Comparison of ENCODE assay signal across 10 cellular contexts in the genomic region with DNA sequence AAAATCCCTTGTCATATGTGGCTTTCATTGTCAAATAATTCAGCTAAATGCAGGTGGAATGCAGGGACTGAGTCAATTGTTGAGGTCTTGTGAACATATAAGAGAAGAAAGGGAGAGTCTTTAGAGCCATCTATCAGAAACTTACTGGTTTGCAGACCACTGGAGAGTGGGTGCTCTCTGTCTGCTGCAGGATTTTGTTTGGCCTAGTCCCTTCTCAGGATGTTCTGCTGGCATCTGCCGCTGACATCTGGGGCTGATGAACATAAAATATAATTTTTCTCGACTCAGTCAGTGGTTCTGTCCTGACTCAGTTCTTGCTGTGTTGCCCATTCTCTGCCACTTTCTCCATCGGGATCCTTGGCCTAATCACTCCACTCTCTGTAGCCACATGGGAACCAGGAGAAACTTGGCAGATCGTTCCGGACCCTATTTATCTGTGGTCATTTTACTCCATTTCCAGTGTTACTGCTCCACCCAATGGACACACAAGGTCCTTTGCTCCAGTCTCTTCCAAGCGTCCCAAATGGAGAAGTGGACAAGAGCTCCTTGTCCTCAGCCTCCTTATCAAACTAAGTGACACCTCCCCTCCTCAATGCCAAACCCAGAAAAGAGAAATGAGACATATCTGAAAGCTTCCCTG.
A peak's percentile ranks its signal among the peaks of the same experiment; 100 is the strongest.
DNase-seq lines count a peak whose midpoint lies in the region; ATAC-seq, FAIRE-seq and TF ChIP-seq lines count a peak whose summit lies in the region.
"Had no signal": no experiment of that assay in that cellular context is flagged by ENCODE, and none has a peak within 500 bp of the region (broad histone marks: within the 10 kb centered on the region; RNA-seq: fewer than 3 reads in every experiment).

No MANE protein-coding gene starts in this region.

- peaks cover 2% of the 10 kb centered on the region for H3K9me3 Mint-ChIP-seq in activated naive CD4-positive, alpha-beta T cell treated with anti-CD3 and anti-CD28 coated beads, Interleukin-2, amount 10 ng/mL, durations not matched to agents 7 days and 5 days

- no peak overlapping the region for H3K4me3 ChIP-seq in bronchial epithelial cell (ENCODE audit: low read depth, low read length)
- H3K4me3 ChIP-seq in suprapubic skin, result no peak overlapping the region

- no peak overlapping the region for H3K27ac ChIP-seq in suprapubic skin

- ATAC-seq in Right ventricle myocardium inferior (peak; percentile 91), GM21390 (IDR thresholded peaks at IDR 0.05; ENCODE audit: unreplicated experiment) (no peak)
- ATAC-seq: CD8-positive, alpha-beta T cell had no signal

- no peak for TF ChIP-seq EP300 in suprapubic skin (IDR thresholded peaks at IDR 0.05)

- H3K27me3 Mint-ChIP-seq in activated naive CD4-positive, alpha-beta T cell treated with anti-CD3 and anti-CD28 coated beads, Interleukin-2, amount 10 ng/mL, durations not matched to agents 7 days and 5 days, result no peaks in the 10 kb centered on the region

- H3K36me3 ChIP-seq in bronchial epithelial cell (ENCODE audit: control insufficient read depth, insufficient read depth, low read length) (no peaks in the 10 kb centered on the region), suprapubic skin (no peaks in the 10 kb centered on the region)

- no peak for TF ChIP-seq POLR2A in suprapubic skin (IDR thresholded peaks at IDR 0.05)

- intact Hi-C loops in Right ventricle myocardium inferior (cut with DNase I) (loop anchor here (1.0 kb wide), 1 partner anchor 437 kb away; a partner anchor contains a TSS), cardiac septum (cut with DNase I) (loop anchor here (1.0 kb wide), 1 partner anchor 437 kb away; a partner anchor contains a TSS)

- H3K4me1 ChIP-seq in suprapubic skin, result peaks cover 2% of the 10 kb centered on the region

- no peaks in the 10 kb centered on the region for H3K9me3 ChIP-seq in suprapubic skin

- 51% methylated on average over 6 of the region's 6 CpGs for WGBS in suprapubic skin

- peak; percentile 66 for FAIRE-seq in bronchial epithelial cell (lab: Jason Lieb, UNC)

- H3K27me3 ChIP-seq in bronchial epithelial cell (ENCODE audit: control insufficient read depth, insufficient read depth, low read length) (no peaks in the 10 kb centered on the region), suprapubic skin (no peaks in the 10 kb centered on the region)

- no peak overlapping the region for H3K27ac Mint-ChIP-seq in activated naive CD4-positive, alpha-beta T cell treated with anti-CD3 and anti-CD28 coated beads, Interleukin-2, amount 10 ng/mL, durations not matched to agents 7 days and 5 days
- H3K27ac Mint-ChIP-seq: CD8-positive, alpha-beta T cell had no signal

- no peaks in the 10 kb centered on the region for H3K4me1 Mint-ChIP-seq in activated naive CD4-positive, alpha-beta T cell treated with anti-CD3 and anti-CD28 coated beads, Interleukin-2, amount 10 ng/mL, durations not matched to agents 7 days and 5 days

- no peaks in the 10 kb centered on the region for H3K36me3 Mint-ChIP-seq in activated naive CD4-positive, alpha-beta T cell treated with anti-CD3 and anti-CD28 coated beads, Interleukin-2, amount 10 ng/mL, durations not matched to agents 7 days and 5 days
- H3K36me3 Mint-ChIP-seq: CD8-positive, alpha-beta T cell had no signal

- TF ChIP-seq CTCF in bronchial epithelial cell (IDR thresholded peaks at IDR 0.05; ENCODE audit: insufficient read depth, low read length, severe bottlenecking), result peak; percentile 18
- TF ChIP-seq CTCF in suprapubic skin (IDR thresholded peaks at IDR 0.05), result peak in 1 of 2 donors; percentile 5

- H3K4me3 Mint-ChIP-seq in activated naive CD4-positive, alpha-beta T cell treated with anti-CD3 and anti-CD28 coated beads, Interleukin-2, amount 10 ng/mL, durations not matched to agents 7 days and 5 days, result no peak overlapping the region
- H3K4me3 Mint-ChIP-seq: CD8-positive, alpha-beta T cell had no signal

- no peak for DNase-seq in Right ventricle myocardium inferior (ENCODE audit: missing footprints)
- DNase-seq in cardiac septum (ENCODE audit: low spot score), result no peak
- no peak for DNase-seq in bronchial epithelial cell (ENCODE audit: low read depth)
- peak; percentile 80 for DNase-seq in left kidney (ENCODE audit: low read depth, low spot score)
- DNase-seq in activated T-cell treated with anti-CD3 and anti-CD28 coated beads for 4 hours, result no peak
- no peak for DNase-seq in suprapubic skin (ENCODE audit: low spot score in 2 of 2)
- no peak for DNase-seq in activated naive CD4-positive, alpha-beta T cell treated with anti-CD3 and anti-CD28 coated beads, Interleukin-2, amount 10 ng/mL, durations not matched to agents 7 days and 5 days
- DNase-seq: NCI-H187 treated with DMSO at 0.1 percent for 48 hours had no signal

- CTCF ChIA-PET in activated naive CD4-positive, alpha-beta T cell treated with anti-CD3 and anti-CD28 coated beads, Interleukin-2, amount 10 ng/mL, durations not matched to agents 7 days and 5 days (lab: Charles Lee), result no interaction called here
